24 cellular contexts compared by ENCODE assay signal in genomic region chr6:12243169-12243568, GRCh38.
"Had no signal": no experiment of that assay in that cellular context is flagged by ENCODE, and none has a peak within 500 bp of the region (broad histone marks: within the 10 kb centered on the region; RNA-seq: fewer than 3 reads in every experiment).

No MANE protein-coding gene starts in this region.

- H3K27me3 ChIP-seq: colonic mucosa, dorsolateral prefrontal cortex, esophagus muscularis mucosa, esophagus squamous epithelium, foreskin keratinocyte, gastrocnemius medialis had no signal

- H3K4me3 Mint-ChIP-seq: dendritic cell treated with granulocyte-macrophage colony-stimulating factor and Interleukin-4, amounts not matched to agents 40 ng/mL and 50 ng/mL, for 4 days; effector memory CD8-positive, alpha-beta T cell; endodermal cell had no signal

- H3K4me1 ChIP-seq: esophagus muscularis mucosa, esophagus squamous epithelium, gastrocnemius medialis, gastroesophageal sphincter had no signal

- H3K27ac Mint-ChIP-seq: dendritic cell treated with granulocyte-macrophage colony-stimulating factor and Interleukin-4, amounts not matched to agents 40 ng/mL and 50 ng/mL, for 4 days; effector memory CD8-positive, alpha-beta T cell; endodermal cell had no signal

- H3K27ac ChIP-seq: coronary artery, dorsolateral prefrontal cortex, esophagus muscularis mucosa, esophagus squamous epithelium, gastrocnemius medialis, gastroesophageal sphincter, heart left ventricle, heart right ventricle had no signal

- H3K36me3 ChIP-seq: colonic mucosa, esophagus muscularis mucosa, esophagus squamous epithelium, gastrocnemius medialis, gastroesophageal sphincter, heart left ventricle, heart right ventricle had no signal

- ATAC-seq: effector memory CD8-positive, alpha-beta T cell; esophagus mucosa; foreskin keratinocyte; gastrocnemius medialis; gastroesophageal sphincter; heart left ventricle; heart right ventricle had no signal

- H3K4me3 ChIP-seq: colonic mucosa, coronary artery, dorsolateral prefrontal cortex, esophagus muscularis mucosa, esophagus squamous epithelium, gastrocnemius medialis, gastroesophageal sphincter, heart left ventricle, heart right ventricle had no signal

- H3K9me3 Mint-ChIP-seq: dendritic cell treated with granulocyte-macrophage colony-stimulating factor and Interleukin-4, amounts not matched to agents 40 ng/mL and 50 ng/mL, for 4 days; effector memory CD8-positive, alpha-beta T cell; endodermal cell had no signal

- DNase-seq: colonic mucosa; cortex of kidney; dermis blood vessel endothelial cell; dorsolateral prefrontal cortex; effector CD4-positive, alpha-beta T cell; effector CD8-positive, alpha-beta T cell; effector memory CD4-positive, alpha-beta T cell; effector memory CD8-positive, alpha-beta T cell; endodermal cell; erythroblast; esophagus squamous epithelium; foreskin fibroblast; foreskin keratinocyte; foreskin melanocyte; gastrocnemius medialis; glutamatergic neuron; head of caudate nucleus; heart left ventricle; heart right ventricle had no signal

- H3K9me3 ChIP-seq: colonic mucosa, esophagus muscularis mucosa, esophagus squamous epithelium, gastrocnemius medialis, gastroesophageal sphincter, heart left ventricle, heart right ventricle had no signal
